Comparison of ENCODE assay signal across 26 cellular contexts in the genomic region with DNA sequence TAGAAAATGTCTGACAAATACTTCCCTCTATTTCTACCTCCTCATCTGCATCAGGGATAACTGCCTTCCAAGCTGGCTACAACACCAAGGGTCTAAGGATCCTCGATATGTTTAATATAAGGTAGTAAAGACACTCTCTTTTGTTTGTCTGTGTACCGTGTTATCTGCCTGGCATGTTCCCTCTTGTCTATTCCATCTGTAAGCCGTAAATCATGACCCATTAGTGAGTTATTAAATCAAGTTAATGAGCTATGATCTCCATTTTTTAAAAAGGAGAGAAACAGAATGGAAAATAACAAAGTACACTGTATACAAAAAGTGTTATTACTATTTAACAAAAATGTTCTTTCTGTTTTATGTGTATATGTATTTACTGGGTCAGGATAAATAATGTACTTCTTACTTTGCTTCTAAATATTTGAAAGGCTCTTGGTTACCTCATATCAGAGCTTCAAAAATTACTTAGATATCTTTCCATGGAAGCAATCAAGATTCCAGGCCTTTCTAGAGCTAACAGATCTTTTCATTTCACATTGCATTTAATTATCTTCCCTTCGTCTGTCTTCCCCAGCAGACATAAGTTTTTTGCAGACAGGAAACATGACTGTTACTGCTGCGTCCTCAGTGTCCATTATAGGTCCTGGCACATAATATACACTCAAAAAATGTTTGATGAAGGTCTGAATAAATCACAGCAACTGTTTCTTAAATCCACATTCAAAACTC.
DNase-seq lines count a peak whose midpoint lies in the region; ATAC-seq and TF ChIP-seq lines count a peak whose summit lies in the region.
"Had no signal": no experiment of that assay in that cellular context is flagged by ENCODE, and none has a peak within 500 bp of the region (broad histone marks: within the 10 kb centered on the region; RNA-seq: fewer than 3 reads in every experiment).

No MANE protein-coding gene starts in this region.

- ATAC-seq in SK-N-SH treated with all-trans-retinoic acid at 6 μM for 48 hours: no peak
- ATAC-seq in HG03097 (IDR thresholded peaks at IDR 0.05; ENCODE audit: low FRiP score, unreplicated experiment): no peak
- no peak for ATAC-seq in HG03342 (IDR thresholded peaks at IDR 0.05; ENCODE audit: unreplicated experiment)
- ATAC-seq: activated T-cell treated with anti-CD3 and anti-CD28 coated beads, Interleukin-2, amount 50 U/mL, for 72 hours; body of pancreas; GM12878; left lung had no signal

- DNase-seq in NCI-H82 (lab: John Stamatoyannopoulos, UW): peak; percentile 6
- no peak for DNase-seq in NCI-H82 treated with DMSO at 0.1 percent for 48 hours (lab: John Stamatoyannopoulos, UW; ENCODE audit: unreplicated experiment)
- DNase-seq in NCI-H446 (lab: John Stamatoyannopoulos, UW): peak; percentile 31 to 51
- no peak for DNase-seq in activated T-cell treated with anti-CD3 and anti-CD28 coated beads, Interleukin-2, amount 50 U/mL, for 48 hours
- DNase-seq in NCI-H128 (lab: John Stamatoyannopoulos, UW; ENCODE audit: unreplicated experiment): no peak
- DNase-seq: activated CD4-positive, alpha-beta T cell treated with anti-CD3 and anti-CD28 coated beads, Interleukin-2, amount 10 ng/mL, durations not matched to agents 7 days and 5 days; activated naive CD4-positive, alpha-beta T cell treated with anti-CD3 and anti-CD28 coated beads for 36 hours; activated T-cell treated with anti-CD3 and anti-CD28 coated beads, Interleukin-2, amount 50 U/mL, for 72 hours; adrenal gland; body of pancreas; CD4-positive, CD25-positive, alpha-beta regulatory T cell; HCEC 1CT; hypothalamus; left lung; mesenchymal stem cell; nucleus accumbens; Right ventricle myocardium superior; stimulated activated CD4-positive, alpha-beta T cell treated with anti-CD3 and anti-CD28 coated beads, Interleukin-15, amount 100 ng/mL, for 24 hours; stimulated activated naive CD4-positive, alpha-beta T cell treated with Interleukin-2 at 50 U/mL for 16 hours; T1000; testis; uterus had no signal

TF ChIP-seq in SK-N-SH treated with all-trans-retinoic acid at 6 μM for 48 hours, 23 proteins besides CTCF, POLR2A, EP300 and RAD21:
- TF ChIP-seq, protein P1, sequence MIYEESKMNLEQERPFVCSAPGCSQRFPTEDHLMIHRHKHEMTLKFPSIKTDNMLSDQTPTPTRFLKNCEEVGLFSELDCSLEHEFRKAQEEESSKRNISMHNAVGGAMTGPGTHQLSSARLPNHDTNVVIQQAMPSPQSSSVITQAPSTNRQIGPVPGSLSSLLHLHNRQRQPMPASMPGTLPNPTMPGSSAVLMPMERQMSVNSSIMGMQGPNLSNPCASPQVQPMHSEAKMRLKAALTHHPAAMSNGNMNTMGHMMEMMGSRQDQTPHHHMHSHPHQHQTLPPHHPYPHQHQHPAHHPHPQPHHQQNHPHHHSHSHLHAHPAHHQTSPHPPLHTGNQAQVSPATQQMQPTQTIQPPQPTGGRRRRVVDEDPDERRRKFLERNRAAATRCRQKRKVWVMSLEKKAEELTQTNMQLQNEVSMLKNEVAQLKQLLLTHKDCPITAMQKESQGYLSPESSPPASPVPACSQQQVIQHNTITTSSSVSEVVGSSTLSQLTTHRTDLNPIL (CRISPR knock-in tag; IDR thresholded peaks at IDR 0.05; ENCODE audit: low read depth): peak; percentile 22; the same call in 1 of the 2 replicates
- TF ChIP-seq ZFP3 (CRISPR knock-in tag; IDR thresholded peaks at IDR 0.05): no peak
- 0 out of 2 replicates have a peak, but pooled peaks have one; percentile 12 for TF ChIP-seq SNAI2 (CRISPR knock-in tag; IDR thresholded peaks at IDR 0.05)
- TF ChIP-seq ZNF70 (CRISPR knock-in tag; IDR thresholded peaks at IDR 0.05): no peak
- TF ChIP-seq TOX (CRISPR knock-in tag; IDR thresholded peaks at IDR 0.05; ENCODE audit: borderline replicate concordance): no peak
- TF ChIP-seq ARNTL (CRISPR knock-in tag; IDR thresholded peaks at IDR 0.05; ENCODE audit: borderline replicate concordance, low read depth): no peak
- TF ChIP-seq ZNF565 (CRISPR knock-in tag; conservative IDR thresholded peaks at IDR 0.05; ENCODE audit: low read depth): no peak
- no peak for TF ChIP-seq ZFP30 (CRISPR knock-in tag; IDR thresholded peaks at IDR 0.05)
- TF ChIP-seq ZC3H10 (CRISPR knock-in tag; IDR thresholded peaks at IDR 0.05): no peak
- TF ChIP-seq ISL1 (CRISPR knock-in tag; IDR thresholded peaks at IDR 0.05): peak; percentile 73
- TF ChIP-seq CSDC2 (CRISPR knock-in tag; IDR thresholded peaks at IDR 0.05): no peak
- no peak for TF ChIP-seq GLIS3 (CRISPR knock-in tag; IDR thresholded peaks at IDR 0.05)
- no peak for TF ChIP-seq RARB (CRISPR knock-in tag; IDR thresholded peaks at IDR 0.05)
- no peak for TF ChIP-seq BACH2 (CRISPR knock-in tag; IDR thresholded peaks at IDR 0.05; ENCODE audit: borderline replicate concordance)
- no peak for TF ChIP-seq PPARA (CRISPR knock-in tag; IDR thresholded peaks at IDR 0.05; ENCODE audit: borderline replicate concordance)
- TF ChIP-seq TCF4 (CRISPR knock-in tag; IDR thresholded peaks at IDR 0.05; ENCODE audit: borderline replicate concordance): peak; percentile 50

Comparison
In these comparisons a context has a peak if more than half of its experiments do, and no peak if none do; other contexts are left out.
1. DNase-seq: peak in NCI-H82 (single experiment) and NCI-H446 (2 of 2); none in NCI-H82 treated with DMSO at 0.1 percent for 48 hours (single experiment), activated T-cell treated with anti-CD3 and anti-CD28 coated beads, Interleukin-2, amount 50 U/mL, for 48 hours (0 of 2) and NCI-H128 (single experiment).